10 cellular contexts compared by ENCODE assay signal in the genomic region with DNA sequence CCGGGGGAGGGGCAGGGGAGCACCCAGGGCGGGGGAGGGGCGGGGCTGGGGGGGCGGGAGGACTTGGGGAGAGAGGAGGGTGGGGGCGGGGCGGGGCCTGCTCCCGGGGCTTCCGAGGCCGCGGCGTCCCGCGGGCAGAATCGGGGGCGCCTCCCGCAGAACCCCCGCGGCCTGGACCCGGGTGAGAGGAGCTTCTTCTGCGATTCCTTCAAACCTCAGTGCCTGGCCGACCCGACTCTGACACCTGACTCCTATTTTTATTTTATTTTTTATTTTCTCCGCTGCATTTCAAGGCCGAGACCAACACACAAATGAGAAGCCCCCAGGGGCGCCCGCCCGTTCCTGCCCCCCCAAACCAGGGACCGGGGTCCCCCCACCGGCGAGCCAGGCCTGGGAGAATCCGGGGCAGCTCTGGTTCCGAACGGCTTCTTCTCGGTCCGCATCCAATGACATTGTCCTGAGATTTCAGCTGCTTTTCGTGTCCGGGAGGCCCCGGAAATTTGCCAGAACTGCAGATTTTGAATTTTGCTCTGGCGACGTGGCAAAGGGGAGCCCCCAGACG. TPM values are rescaled to one million over a fixed set of nuclear protein-coding genes. Genes with fewer than 3 reads are reported as not detected.
DNase-seq lines count a peak whose midpoint lies in the region; ATAC-seq and TF ChIP-seq lines count a peak whose summit lies in the region.
"Had no signal": no experiment of that assay in that cellular context is flagged by ENCODE, and none has a peak within 500 bp of the region (broad histone marks: within the 10 kb centered on the region; RNA-seq: fewer than 3 reads in every experiment).

No MANE protein-coding gene starts in this region.

- CTCF ChIA-PET in activated CD4-positive, alpha-beta T cell treated with anti-CD3 and anti-CD28 coated beads for 36 hours (lab: Charles Lee), result no interaction called here

- intact Hi-C loops in activated CD4-positive, alpha-beta T cell treated with anti-CD3 and anti-CD28 coated beads for 36 hours (cut with DNase I, micrococcal nuclease), result loop anchor here in 1 of 2 experiments (1.0 kb wide), 1 partner anchor 67 kb away; a partner anchor contains a TSS

- TF ChIP-seq CTCF in LNCaP clone FGC (IDR thresholded peaks at IDR 0.05; ENCODE audit: control insufficient read depth, extremely low read depth, insufficient read depth), result no peak
- no peak for TF ChIP-seq CTCF in epithelial cell of proximal tubule (conservative IDR thresholded peaks at IDR 0.05; ENCODE audit: low read depth, low read length)
- no peak for TF ChIP-seq CTCF in neural crest cell (conservative IDR thresholded peaks at IDR 0.05)

- no peak overlapping the region for H3K27ac Mint-ChIP-seq in neural crest cell (ENCODE audit: unreplicated experiment)
- H3K27ac Mint-ChIP-seq in activated CD4-positive, alpha-beta T cell treated with anti-CD3 and anti-CD28 coated beads for 36 hours, result no peak overlapping the region
- H3K27ac Mint-ChIP-seq: CD4-positive, alpha-beta T cell had no signal

- H3K4me1 Mint-ChIP-seq in neural crest cell, result peaks cover 8% of the 10 kb centered on the region
- peaks cover 4% of the 10 kb centered on the region for H3K4me1 Mint-ChIP-seq in activated CD4-positive, alpha-beta T cell treated with anti-CD3 and anti-CD28 coated beads for 36 hours

- no peaks in the 10 kb centered on the region for H3K36me3 Mint-ChIP-seq in neural crest cell (ENCODE audit: low read depth)
- H3K36me3 Mint-ChIP-seq in activated CD4-positive, alpha-beta T cell treated with anti-CD3 and anti-CD28 coated beads for 36 hours (ENCODE audit: low read depth), result no peaks in the 10 kb centered on the region

- H3K9me3 Mint-ChIP-seq in neural crest cell, result no peaks in the 10 kb centered on the region
- H3K9me3 Mint-ChIP-seq in activated CD4-positive, alpha-beta T cell treated with anti-CD3 and anti-CD28 coated beads for 36 hours (ENCODE audit: low read depth), result no peaks in the 10 kb centered on the region
- H3K9me3 Mint-ChIP-seq: CD4-positive, alpha-beta T cell had no signal

- H3K27me3 Mint-ChIP-seq in neural crest cell (ENCODE audit: low read depth), result peaks cover 13% of the 10 kb centered on the region
- peaks cover 18% of the 10 kb centered on the region for H3K27me3 Mint-ChIP-seq in activated CD4-positive, alpha-beta T cell treated with anti-CD3 and anti-CD28 coated beads for 36 hours

- POLR2A ChIA-PET in activated CD4-positive, alpha-beta T cell treated with anti-CD3 and anti-CD28 coated beads for 36 hours (lab: Charles Lee), result no interaction called here

- H3K4me3 ChIP-seq in LNCaP clone FGC (ENCODE audit: low read depth, low read length), result peak overlapping the region; percentile 44
- peak overlapping the region; percentile 25 for H3K4me3 ChIP-seq in epithelial cell of proximal tubule (ENCODE audit: low read depth, low read length)

- DNase-seq in 8988T, result peak; percentile 70
- DNase-seq in LNCaP clone FGC (ENCODE audit: low read depth), result no peak
- no peak for DNase-seq in epithelial cell of proximal tubule (ENCODE audit: low read depth)
- peak; percentile 31 for DNase-seq in neural crest cell (ENCODE audit: low read depth, low spot score)
- DNase-seq in activated CD4-positive, alpha-beta T cell treated with anti-CD3 and anti-CD28 coated beads for 36 hours, result no peak
- no peak for DNase-seq in putamen (ENCODE audit: low spot score)
- DNase-seq in CD1c-positive myeloid dendritic cell (ENCODE audit: extremely low spot score), result no peak
- DNase-seq: KBM-7 had no signal

- no peak overlapping the region for H3K4me3 Mint-ChIP-seq in neural crest cell
- no peak overlapping the region for H3K4me3 Mint-ChIP-seq in activated CD4-positive, alpha-beta T cell treated with anti-CD3 and anti-CD28 coated beads for 36 hours

- ATAC-seq in GM21619 (IDR thresholded peaks at IDR 0.05; ENCODE audit: unreplicated experiment), result no peak
- ATAC-seq in activated CD4-positive, alpha-beta T cell treated with anti-CD3 and anti-CD28 coated beads for 36 hours, result no peak

RNA-seq across cellular contexts. Expression of a gene that starts 0.5 kb away (rescaled TPM):
- total RNA-seq in epithelial cell of proximal tubule (1.1 and 3.5 TPM in 2 replicates), neural crest cell (8.9 and 9.3 TPM in 2 replicates)
- total RNA-seq in activated CD4-positive, alpha-beta T cell treated with anti-CD3 and anti-CD28 coated beads for 36 hours, result 1 to 10 TPM; 1.6 to 2.1 TPM

Comparison
In these comparisons a context has a peak if more than half of its experiments do, and no peak if none do; other contexts are left out.
1. DNase-seq: peak in 8988T (single experiment) and neural crest cell (single experiment); none in LNCaP clone FGC (single experiment), epithelial cell of proximal tubule (single experiment), activated CD4-positive, alpha-beta T cell treated with anti-CD3 and anti-CD28 coated beads for 36 hours (single experiment), putamen (single experiment) and CD1c-positive myeloid dendritic cell (single experiment).